Comparison of ENCODE assay signal across 10 cellular contexts in genomic region chr2:239109916-239110545, GRCh38.
"Had no signal": no experiment of that assay in that cellular context is flagged by ENCODE, and none has a peak within 500 bp of the region (broad histone marks: within the 10 kb centered on the region; RNA-seq: fewer than 3 reads in every experiment).

No MANE protein-coding gene starts in this region.

- H3K27me3 ChIP-seq: adrenal gland had no signal

- ATAC-seq: WTC11 had no signal

- DNase-seq: activated CD4-positive, alpha-beta T cell treated with anti-CD3 and anti-CD28 coated beads for 48 hours; activated CD8-positive, alpha-beta memory T cell treated with anti-CD3 and anti-CD28 coated beads for 24 hours; activated naive CD4-positive, alpha-beta T cell treated with anti-CD3 and anti-CD28 coated beads, Interleukin-2, amount 50 U/mL, for 16 hours; caudate nucleus; effector CD8-positive, alpha-beta T cell; hippocampal formation; stimulated activated CD4-positive, alpha-beta T cell treated with anti-CD3 and anti-CD28 coated beads, Interleukin-4, amount 100 ng/mL, for 4 hours had no signal

- H3K9me3 ChIP-seq: adrenal gland had no signal

- H3K4me3 ChIP-seq: adrenal gland, coronary artery had no signal
